In genomic region chr2:37013315-37013641, GRCh38 we compare ENCODE assay signal across 16 cellular contexts. TPM values are rescaled to one million over a fixed set of nuclear protein-coding genes. Genes with fewer than 3 reads are reported as not detected.
A peak's percentile ranks its signal among the peaks of the same experiment; 100 is the strongest.
DNase-seq lines count a peak whose midpoint lies in the region; ATAC-seq and TF ChIP-seq lines count a peak whose summit lies in the region.
"Had no signal": no experiment of that assay in that cellular context is flagged by ENCODE, and none has a peak within 500 bp of the region (broad histone marks: within the 10 kb centered on the region; RNA-seq: fewer than 3 reads in every experiment).

No MANE protein-coding gene starts in this region.

- H3K4me2 ChIP-seq in DOHH2 (ENCODE audit: low read length) = peak overlapping the region; percentile 66

- H3K36me3 Mint-ChIP-seq in effector memory CD8-positive, alpha-beta T cell (ENCODE audit: insufficient read depth) = peaks cover 82% of the 10 kb centered on the region

- H3K27ac ChIP-seq in DOHH2 (ENCODE audit: low read depth, low read length) (no peak overlapping the region), HL-60 (replicated peaks) (peak overlapping the region; percentile 76), tibial nerve (no peak overlapping the region), gastrocnemius medialis (no peak overlapping the region)
- H3K27ac ChIP-seq: foreskin keratinocyte had no signal

- H3K36me3 ChIP-seq in DOHH2 (ENCODE audit: control insufficient read depth, low read length) (peaks cover 20% of the 10 kb centered on the region), tibial nerve (peaks cover 0 to 85% (median 6%) of the 10 kb centered on the region in 3 donors), gastrocnemius medialis (peaks cover 0 to 71% of the 10 kb centered on the region in 2 donors)

- H3K9me3 ChIP-seq in DOHH2 (ENCODE audit: control insufficient read depth, insufficient read depth, low read length) (no peaks in the 10 kb centered on the region), tibial nerve (no peaks in the 10 kb centered on the region), gastrocnemius medialis (no peaks in the 10 kb centered on the region)

- H3K4me3 Mint-ChIP-seq in effector memory CD8-positive, alpha-beta T cell = no peak overlapping the region

- H3K27ac Mint-ChIP-seq in effector memory CD8-positive, alpha-beta T cell = peak overlapping the region in 1 of 2 donors; percentile 2

- H3K9me3 Mint-ChIP-seq in effector memory CD8-positive, alpha-beta T cell = no peaks in the 10 kb centered on the region

- intact Hi-C loops in gastrocnemius medialis (cut with DNase I; ENCODE audit: low total_unique reads) = no loop called here

- TF ChIP-seq POLR2A in tibial nerve (IDR thresholded peaks at IDR 0.05) (no peak), gastrocnemius medialis (IDR thresholded peaks at IDR 0.05) (no peak)

- no peaks in the 10 kb centered on the region for H3K9me2 ChIP-seq in DOHH2 (replicated peaks; ENCODE audit: control insufficient read depth, low read length)

- in situ Hi-C loops in gastrocnemius medialis (cut with MboI; ENCODE audit: low sequenced_read_pairs in 4 of 4) = no loop called here

- ATAC-seq in GM19395 (IDR thresholded peaks at IDR 0.05; ENCODE audit: unreplicated experiment) (peak; percentile 21), HG02840 (IDR thresholded peaks at IDR 0.05; ENCODE audit: low FRiP score, unreplicated experiment) (peak; percentile 10), gastrocnemius medialis (no peak)
- ATAC-seq in effector memory CD8-positive, alpha-beta T cell (replicated peaks) = no peak
- ATAC-seq: foreskin keratinocyte had no signal

- H3K4me1 ChIP-seq in DOHH2 (ENCODE audit: control insufficient read depth, low read length) = peaks cover 35% of the 10 kb centered on the region
- no peaks in the 10 kb centered on the region for H3K4me1 ChIP-seq in tibial nerve
- no peaks in the 10 kb centered on the region for H3K4me1 ChIP-seq in gastrocnemius medialis
- H3K4me1 ChIP-seq: foreskin keratinocyte had no signal

- WGBS in tibial nerve, 2 donors = 94 to 96% methylated on average over 4 of the region's 4 CpGs

- no peaks in the 10 kb centered on the region for H3K27me3 Mint-ChIP-seq in effector memory CD8-positive, alpha-beta T cell

- H3K4me3 ChIP-seq in DOHH2 (ENCODE audit: low read length) (peak overlapping the region; percentile 57; the same call in 1 of the 2 replicates), HL-60 (replicated peaks; ENCODE audit: insufficient read depth, low read length) (no peak overlapping the region), tibial nerve (no peak overlapping the region), gastrocnemius medialis (no peak overlapping the region)

- H3F3A ChIP-seq in DOHH2 (ENCODE audit: control insufficient read depth, insufficient read depth) = peaks cover 5% of the 10 kb centered on the region; the same call in 1 of the 2 replicates

- H3K4me1 Mint-ChIP-seq in effector memory CD8-positive, alpha-beta T cell (ENCODE audit: low read depth in 2 of 2) = peaks cover 2 to 3% of the 10 kb centered on the region in 2 donors

- TF ChIP-seq CTCF in DOHH2 (IDR thresholded peaks at IDR 0.05; ENCODE audit: low read depth, low read length, poor library complexity, severe bottlenecking) (no peak), HL-60 (IDR thresholded peaks at IDR 0.05; ENCODE audit: insufficient read depth, low read length) (no peak), tibial nerve (IDR thresholded peaks at IDR 0.05) (no peak), gastrocnemius medialis (IDR thresholded peaks at IDR 0.05 in 4 of 5, conservative IDR thresholded peaks at IDR 0.05 in 1 of 5) (no peak)

- no peaks in the 10 kb centered on the region for H4K20me1 ChIP-seq in DOHH2 (ENCODE audit: control insufficient read depth, insufficient read depth, low read depth, low read length)

- DNase-seq in HL-60 (ENCODE audit: low read depth in 1 of 2, low spot score in 1 of 2) (peak in 1 of 2 experiments; percentile 14), C1 segment of cervical spinal cord (lab: John Stamatoyannopoulos, UW) (no peak), tibial nerve (ENCODE audit: low spot score in 2 of 2) (no peak), gastrocnemius medialis (no peak)
- no peak for DNase-seq in effector memory CD8-positive, alpha-beta T cell
- DNase-seq: activated CD4-positive, alpha-beta T cell treated with anti-CD3 and anti-CD28 coated beads, Interleukin-2, amount 50 U/mL, for 48 hours; activated effector memory CD4-positive, alpha-beta T cell treated with Interleukin-2 at 50 U/mL for 16 hours; DMS79; foreskin keratinocyte; islet precursor cell; retina; stimulated activated CD4-positive, alpha-beta T cell treated with anti-CD3 and anti-CD28 coated beads, Interleukin-4, amount 100 ng/mL, for 24 hours; stimulated activated naive CD4-positive, alpha-beta T cell treated with Interleukin-2 at 50 U/mL for 16 hours had no signal

- no peak for TF ChIP-seq EP300 in tibial nerve (IDR thresholded peaks at IDR 0.05)

- no peaks in the 10 kb centered on the region for H3K79me2 ChIP-seq in DOHH2 (ENCODE audit: control insufficient read depth, low read length)

- no peaks in the 10 kb centered on the region for H3K27me3 ChIP-seq in DOHH2 (ENCODE audit: control insufficient read depth, low read length)
- no peaks in the 10 kb centered on the region for H3K27me3 ChIP-seq in HL-60 (ENCODE audit: insufficient read depth, poor library complexity, severe bottlenecking)
- H3K27me3 ChIP-seq in tibial nerve = no peaks in the 10 kb centered on the region
- H3K27me3 ChIP-seq in gastrocnemius medialis = no peaks in the 10 kb centered on the region
- H3K27me3 ChIP-seq: foreskin keratinocyte had no signal

RNA-seq across cellular contexts. Expression of gene STRN, which starts 46.9 kb away (rescaled TPM):
- 10 to 100 TPM; 18.2 to 26.4 (median 21.5) TPM for total RNA-seq in tibial nerve
- 10 to 100 TPM; 21.3 to 52.0 (median 38.5) TPM for total RNA-seq in gastrocnemius medialis

Comparison
In these comparisons a context has a peak if more than half of its experiments do, and no peak if none do; other contexts are left out.
1. ATAC-seq: peak in GM19395 (single experiment) and HG02840 (single experiment); none in effector memory CD8-positive, alpha-beta T cell (single experiment) and gastrocnemius medialis (0 of 2).